In genomic region chr1:55039342-55040082, GRCh38 we compare ENCODE assay signal across 8 cellular contexts. TPM values are rescaled to one million over a fixed set of nuclear protein-coding genes. Genes with fewer than 3 reads are reported as not detected.
DNase-seq lines count a peak whose midpoint lies in the region; ATAC-seq and TF ChIP-seq lines count a peak whose summit lies in the region.

Gene PCSK9, plus strand, starts transcription at chr1:55039548. Its CDS starts 290 bp downstream, at chr1:55039838.

- H3K36me3 ChIP-seq in mucosa of descending colon (ENCODE audit: low read depth) = no peaks in the 10 kb centered on the region

- no peaks in the 10 kb centered on the region for H3K9me3 Mint-ChIP-seq in endothelial cell (ENCODE audit: unreplicated experiment)

- H3K9me3 ChIP-seq in mucosa of descending colon = no peaks in the 10 kb centered on the region

- peaks cover 15% of the 10 kb centered on the region for H3K4me1 Mint-ChIP-seq in endothelial cell (ENCODE audit: unreplicated experiment)

- no peak within 1 kb of the TSS for H3K4me3 ChIP-seq in mucosa of descending colon

- intact Hi-C loops in mucosa of descending colon (cut with DNase I, micrococcal nuclease) = no loop called here

- peak within 1 kb of the TSS; percentile 88 for H3K4me3 Mint-ChIP-seq in endothelial cell (ENCODE audit: unreplicated experiment)

- TF ChIP-seq CTCF in endothelial cell (IDR thresholded peaks at IDR 0.05; ENCODE audit: unreplicated experiment) (no peak), mucosa of descending colon (IDR thresholded peaks at IDR 0.05) (no peak)

- no peak within 1 kb of the TSS for H3K27ac Mint-ChIP-seq in endothelial cell (ENCODE audit: unreplicated experiment)

- DNase-seq in AG08396 (ENCODE audit: low spot score) (peak; percentile 48), NCI-H146 (lab: John Stamatoyannopoulos, UW) (peak; percentile 52), endothelial cell (ENCODE audit: low spot score) (peak; percentile 47), mucosa of descending colon (peak; percentile 49 to 73 (median 70)), NCI-H510A (lab: John Stamatoyannopoulos, UW) (no peak), ureter (ENCODE audit: low spot score) (no peak), NCI-H1092 (lab: John Stamatoyannopoulos, UW) (no peak)

- H3K27me3 Mint-ChIP-seq in endothelial cell (ENCODE audit: unreplicated experiment) = peaks cover 19% of the 10 kb centered on the region

- H3K36me3 Mint-ChIP-seq in endothelial cell (ENCODE audit: low read depth, unreplicated experiment) = no peaks in the 10 kb centered on the region

- ATAC-seq in mucosa of descending colon (peak; percentile 84), GM21390 (IDR thresholded peaks at IDR 0.05; ENCODE audit: unreplicated experiment) (no peak)

- H3K4me1 ChIP-seq in mucosa of descending colon (ENCODE audit: low read depth) = peaks cover 15% of the 10 kb centered on the region

RNA-seq across cellular contexts. Expression of gene PCSK9, which starts in this region (rescaled TPM):
- total RNA-seq in endothelial cell (ENCODE audit: unreplicated experiment) (6.8 TPM), mucosa of descending colon (10 to 100 TPM in 1 of 3 donors, 1 to 10 TPM in 2; 3.6 to 14.1 (median 9.2) TPM), ureter (0.16 TPM)

Comparison
In these comparisons a context has a peak if more than half of its experiments do, and no peak if none do; other contexts are left out.
1. DNase-seq: peak in AG08396 (single experiment), NCI-H146 (single experiment), endothelial cell (single experiment) and mucosa of descending colon (3 of 3); none in NCI-H510A (single experiment), ureter (single experiment) and NCI-H1092 (single experiment).